Comparison of ENCODE assay signal across 8 cellular contexts in the genomic region with DNA sequence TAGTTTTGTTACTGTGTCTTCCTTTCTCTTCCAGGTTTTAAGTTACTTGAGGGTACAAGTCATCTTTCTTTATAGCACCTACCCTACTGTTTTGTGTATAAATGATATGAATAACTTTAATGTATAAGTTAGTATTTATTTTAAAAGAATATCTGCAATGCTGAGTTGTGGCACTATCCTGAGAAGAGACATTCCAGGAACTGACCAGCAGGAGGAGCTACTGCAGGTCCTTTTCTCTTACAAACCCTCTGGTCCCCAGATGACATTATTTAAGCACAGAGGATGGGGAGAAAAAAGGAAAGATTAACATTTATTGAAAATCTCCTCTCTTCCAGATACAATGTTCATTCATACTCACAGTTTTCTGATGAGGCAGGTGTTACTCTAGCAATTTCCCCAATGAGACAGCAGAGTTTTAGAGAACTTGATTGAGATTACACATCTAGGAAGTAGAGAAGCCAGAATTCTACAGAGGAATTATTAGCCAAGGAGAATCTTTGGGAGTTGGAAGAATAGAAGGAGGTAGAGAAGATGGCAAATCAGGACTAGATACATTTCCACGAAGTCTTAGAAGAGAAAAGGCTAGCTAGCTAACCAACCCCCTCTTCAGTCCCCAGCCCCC.
A peak's percentile ranks its signal among the peaks of the same experiment; 100 is the strongest.
DNase-seq lines count a peak whose midpoint lies in the region; ATAC-seq, FAIRE-seq and TF ChIP-seq lines count a peak whose summit lies in the region.

No MANE protein-coding gene starts in this region.

- no peaks in the 10 kb centered on the region for H3K4me1 Mint-ChIP-seq in stimulated activated effector memory CD8-positive, alpha-beta T cell treated with anti-CD3 and anti-CD28 coated beads, Interleukin-12 subunit alpha, Interleukin-12 subunit beta, amount 100 ng/mL, for 72 hours

- ATAC-seq in HG03354 (IDR thresholded peaks at IDR 0.05; ENCODE audit: poor library complexity, severe bottlenecking, unreplicated experiment), result peak; percentile 79
- ATAC-seq in stimulated activated effector memory CD8-positive, alpha-beta T cell treated with anti-CD3 and anti-CD28 coated beads, Interleukin-12 subunit alpha, Interleukin-12 subunit beta, amount 100 ng/mL, for 72 hours, result no peak

- FAIRE-seq in A204.1 (lab: Jason Lieb, UNC), result peak; percentile 52

- no peaks in the 10 kb centered on the region for H3K9me3 ChIP-seq in SU-DHL-6 (ENCODE audit: insufficient read depth, low read length)

- H3K27ac ChIP-seq in SU-DHL-6 (ENCODE audit: low read depth, low read length), result no peak overlapping the region

- H3K27me3 ChIP-seq in SU-DHL-6 (ENCODE audit: low read length), result no peaks in the 10 kb centered on the region

- no peak overlapping the region for H2AFZ ChIP-seq in SU-DHL-6 (ENCODE audit: low read depth, low read length, severe bottlenecking)

- no peaks in the 10 kb centered on the region for H3K9me2 ChIP-seq in SU-DHL-6 (replicated peaks; ENCODE audit: insufficient read depth, low read length)

- no peaks in the 10 kb centered on the region for H3F3A ChIP-seq in SU-DHL-6 (ENCODE audit: insufficient read depth)

- no peak overlapping the region for H3K9ac ChIP-seq in SU-DHL-6 (ENCODE audit: low read length)

- H3K4me2 ChIP-seq in SU-DHL-6 (ENCODE audit: low read depth, low read length, poor library complexity, severe bottlenecking), result no peak overlapping the region

- no peaks in the 10 kb centered on the region for H3K79me2 ChIP-seq in SU-DHL-6 (ENCODE audit: insufficient read depth, low read length)

- H4K20me1 ChIP-seq in SU-DHL-6 (ENCODE audit: low read depth, low read length), result no peaks in the 10 kb centered on the region

- H3K9me3 Mint-ChIP-seq in stimulated activated effector memory CD8-positive, alpha-beta T cell treated with anti-CD3 and anti-CD28 coated beads, Interleukin-12 subunit alpha, Interleukin-12 subunit beta, amount 100 ng/mL, for 72 hours, result peaks cover 8% of the 10 kb centered on the region

- TF ChIP-seq CTCF in GM12872 (IDR thresholded peaks at IDR 0.05; ENCODE audit: insufficient read depth, low read depth, low read length), result peak; percentile 75
- TF ChIP-seq CTCF in SU-DHL-6 (IDR thresholded peaks at IDR 0.05; ENCODE audit: insufficient read depth, low read length, poor library complexity, severe bottlenecking), result peak; percentile 66

- H3K4me3 Mint-ChIP-seq in stimulated activated effector memory CD8-positive, alpha-beta T cell treated with anti-CD3 and anti-CD28 coated beads, Interleukin-12 subunit alpha, Interleukin-12 subunit beta, amount 100 ng/mL, for 72 hours, result no peak overlapping the region

- H3K36me3 Mint-ChIP-seq in stimulated activated effector memory CD8-positive, alpha-beta T cell treated with anti-CD3 and anti-CD28 coated beads, Interleukin-12 subunit alpha, Interleukin-12 subunit beta, amount 100 ng/mL, for 72 hours, result no peaks in the 10 kb centered on the region

- no peak overlapping the region for H3K27ac Mint-ChIP-seq in stimulated activated effector memory CD8-positive, alpha-beta T cell treated with anti-CD3 and anti-CD28 coated beads, Interleukin-12 subunit alpha, Interleukin-12 subunit beta, amount 100 ng/mL, for 72 hours

- no peak overlapping the region for H3K4me3 ChIP-seq in SU-DHL-6 (ENCODE audit: insufficient read depth, low read length, poor library complexity, severe bottlenecking)

- DNase-seq in kidney tubule cell (ENCODE audit: low spot score) (peak; percentile 48), NCI-H2196 treated with DMSO at 0.1 percent for 48 hours (lab: John Stamatoyannopoulos, UW; ENCODE audit: unreplicated experiment) (no peak), AG20443 (ENCODE audit: low spot score) (no peak)
- no peak for DNase-seq in stimulated activated effector memory CD8-positive, alpha-beta T cell treated with anti-CD3 and anti-CD28 coated beads, Interleukin-12 subunit alpha, Interleukin-12 subunit beta, amount 100 ng/mL, for 72 hours (ENCODE audit: low spot score in 2 of 2)

- no peaks in the 10 kb centered on the region for H3K36me3 ChIP-seq in SU-DHL-6 (ENCODE audit: low read length)
